In genomic region chr16:82311528-82311927, GRCh38 we compare ENCODE assay signal across 16 cellular contexts.
DNase-seq lines count a peak whose midpoint lies in the region; ATAC-seq, FAIRE-seq and TF ChIP-seq lines count a peak whose summit lies in the region.
"Had no signal": no experiment of that assay in that cellular context is flagged by ENCODE, and none has a peak within 500 bp of the region (broad histone marks: within the 10 kb centered on the region; RNA-seq: fewer than 3 reads in every experiment).

No MANE protein-coding gene starts in this region.

- peak overlapping the region in 1 of 2 donors; percentile 49 for H3K27ac Mint-ChIP-seq in effector memory CD8-positive, alpha-beta T cell
- H3K27ac Mint-ChIP-seq: CD4-positive, alpha-beta memory T cell had no signal

- H2AK5ac ChIP-seq in neuronal stem cell (ENCODE audit: low read depth, low read length): no peak overlapping the region

- no peak overlapping the region for H2BK5ac ChIP-seq in neuronal stem cell (ENCODE audit: low read length)

- H3K18ac ChIP-seq in neuronal stem cell (ENCODE audit: low read length): peak overlapping the region; percentile 4

- H3K4me1 ChIP-seq in neuronal stem cell (ENCODE audit: control insufficient read depth in 2 of 2, insufficient read depth in 1 of 2, low read depth in 1 of 2, low read length in 2 of 2): no peaks in the 10 kb centered on the region
- H3K4me1 ChIP-seq in foreskin keratinocyte: no peaks in the 10 kb centered on the region

- no peak overlapping the region for H3K4me3 Mint-ChIP-seq in effector memory CD8-positive, alpha-beta T cell
- H3K4me3 Mint-ChIP-seq: CD4-positive, alpha-beta memory T cell had no signal

- peaks cover 4% of the 10 kb centered on the region for H3K36me3 Mint-ChIP-seq in effector memory CD8-positive, alpha-beta T cell (ENCODE audit: insufficient read depth)
- H3K36me3 Mint-ChIP-seq: CD4-positive, alpha-beta memory T cell had no signal

- no peak overlapping the region for H3K4ac ChIP-seq in neuronal stem cell (ENCODE audit: low read length)

- H2BK120ac ChIP-seq in neuronal stem cell (ENCODE audit: low read depth, low read length): no peak overlapping the region

- no peaks in the 10 kb centered on the region for H3K36me3 ChIP-seq in neuronal stem cell (replicated peaks in 1 of 2; ENCODE audit: control insufficient read depth in 2 of 2, insufficient read depth in 2 of 2, low read length in 2 of 2)

- H3K27ac ChIP-seq in neuronal stem cell (replicated peaks; ENCODE audit: low read length): no peak overlapping the region
- no peak overlapping the region for H3K27ac ChIP-seq in foreskin keratinocyte

- peaks cover 7 to 8% of the 10 kb centered on the region in 2 donors for H3K27me3 Mint-ChIP-seq in effector memory CD8-positive, alpha-beta T cell

- H3K27me3 ChIP-seq in neuronal stem cell (ENCODE audit: control insufficient read depth in 3 of 3, insufficient read depth in 3 of 3, low read depth in 1 of 3, low read length in 3 of 3): no peaks in the 10 kb centered on the region
- peaks cover 34% of the 10 kb centered on the region for H3K27me3 ChIP-seq in foreskin keratinocyte

- peaks cover 0 to 2% of the 10 kb centered on the region in 2 donors for H3K9me3 ChIP-seq in neuronal stem cell (replicated peaks in 1 of 2; ENCODE audit: control insufficient read depth in 2 of 2, insufficient read depth in 1 of 2, low read depth in 1 of 2, low read length in 2 of 2)

- no peak for DNase-seq in HTR-8/SVneo (ENCODE audit: insufficient read length, low spot score)
- peak in 1 of 3 experiments; percentile 2 for DNase-seq in effector memory CD8-positive, alpha-beta T cell
- DNase-seq in neuronal stem cell (ENCODE audit: low spot score): no peak
- no peak for DNase-seq in foreskin keratinocyte
- DNase-seq in Right ventricle myocardium superior: no peak
- DNase-seq: C1 segment of cervical spinal cord; CD4-positive, alpha-beta memory T cell; COR-L47; DMS153; DND-41; GOT3; H7; HCEC 1CT had no signal

- 100% methylated on average over 2 of the region's 5 CpGs; no CpG with 5 or more reads in 1 of the 2 donors for WGBS in neuronal stem cell (ENCODE audit: extremely low coverage in 2 of 2, insufficient read length in 2 of 2, insufficient replicate concordance in 1 of 2), 2 donors

- peak overlapping the region; percentile 93 for H4K8ac ChIP-seq in neuronal stem cell (ENCODE audit: low read depth, low read length)

- peaks cover 3 to 11% of the 10 kb centered on the region in 2 donors for H3K4me1 Mint-ChIP-seq in effector memory CD8-positive, alpha-beta T cell (ENCODE audit: low read depth in 2 of 2)
- H3K4me1 Mint-ChIP-seq: CD4-positive, alpha-beta memory T cell had no signal

- H3K4me2 ChIP-seq in neuronal stem cell (ENCODE audit: insufficient read depth, low read length, poor library complexity, severe bottlenecking): no peak overlapping the region

- H3K9me3 Mint-ChIP-seq in effector memory CD8-positive, alpha-beta T cell: peaks cover 7 to 8% of the 10 kb centered on the region in 2 donors
- H3K9me3 Mint-ChIP-seq: CD4-positive, alpha-beta memory T cell had no signal

- intact Hi-C loops in Right ventricle myocardium superior (cut with DNase I): no loop called here

- H4K91ac ChIP-seq in neuronal stem cell (ENCODE audit: low read depth, low read length, poor library complexity): no peak overlapping the region

- H3K14ac ChIP-seq in neuronal stem cell (ENCODE audit: low read length): no peak overlapping the region

- TF ChIP-seq CTCF in foreskin keratinocyte (conservative IDR thresholded peaks at IDR 0.05): no peak

- ATAC-seq in effector memory CD8-positive, alpha-beta T cell (replicated peaks): peak; percentile 55
- ATAC-seq in foreskin keratinocyte (no peak), SK-N-SH treated with all-trans-retinoic acid at 6 μM for 48 hours (no peak), Right ventricle myocardium superior (ENCODE audit: poor library complexity) (no peak)

- H2BK15ac ChIP-seq in neuronal stem cell (ENCODE audit: low read length): no peak overlapping the region

- no peaks in the 10 kb centered on the region for H3K79me1 ChIP-seq in neuronal stem cell (ENCODE audit: low read depth, low read length)

- no peak overlapping the region for H2AFZ ChIP-seq in neuronal stem cell (ENCODE audit: low read length)

- H3K9ac ChIP-seq in neuronal stem cell (ENCODE audit: low read depth, low read length, poor library complexity): peak overlapping the region; percentile 33

- peak overlapping the region; percentile 83 for H3K23ac ChIP-seq in neuronal stem cell (ENCODE audit: low read depth, low read length, poor library complexity)

- H2BK12ac ChIP-seq in neuronal stem cell (ENCODE audit: low read length): no peak overlapping the region

- FAIRE-seq in HTR-8/SVneo (lab: Jason Lieb, UNC): peak; percentile 36
- FAIRE-seq: G401.6, GM12892 had no signal

- H3K4me3 ChIP-seq in neuronal stem cell (ENCODE audit: low read length in 2 of 2): peak overlapping the region in 1 of 2 donors; percentile 69

TF ChIP-seq in SK-N-SH treated with all-trans-retinoic acid at 6 μM for 48 hours, 23 proteins besides CTCF, POLR2A, EP300 and RAD21:
- TF ChIP-seq ZC3H10 (CRISPR knock-in tag; IDR thresholded peaks at IDR 0.05): no peak
- TF ChIP-seq ZNF565 (CRISPR knock-in tag; conservative IDR thresholded peaks at IDR 0.05; ENCODE audit: low read depth): no peak
- no peak for TF ChIP-seq CREB5 (CRISPR knock-in tag; IDR thresholded peaks at IDR 0.05; ENCODE audit: low read depth)
- no peak for TF ChIP-seq PPARA (CRISPR knock-in tag; IDR thresholded peaks at IDR 0.05; ENCODE audit: borderline replicate concordance)
- TF ChIP-seq ZFP30 (CRISPR knock-in tag; IDR thresholded peaks at IDR 0.05): no peak
- TF ChIP-seq ARNTL (CRISPR knock-in tag; IDR thresholded peaks at IDR 0.05; ENCODE audit: borderline replicate concordance, low read depth): no peak
- no peak for TF ChIP-seq RARB (CRISPR knock-in tag; IDR thresholded peaks at IDR 0.05)
- TF ChIP-seq ISL1 (CRISPR knock-in tag; IDR thresholded peaks at IDR 0.05): no peak
- no peak for TF ChIP-seq ESRRG (CRISPR knock-in tag; IDR thresholded peaks at IDR 0.05)
- no peak for TF ChIP-seq TOX (CRISPR knock-in tag; IDR thresholded peaks at IDR 0.05; ENCODE audit: borderline replicate concordance)
- TF ChIP-seq ZFP3 (CRISPR knock-in tag; IDR thresholded peaks at IDR 0.05): no peak
- TF ChIP-seq CSRNP3 (CRISPR knock-in tag; IDR thresholded peaks at IDR 0.05): no peak
- no peak for TF ChIP-seq ZNF8 (CRISPR knock-in tag; IDR thresholded peaks at IDR 0.05)
- no peak for TF ChIP-seq CSDC2 (CRISPR knock-in tag; IDR thresholded peaks at IDR 0.05)
- no peak for TF ChIP-seq TCF4 (CRISPR knock-in tag; IDR thresholded peaks at IDR 0.05; ENCODE audit: borderline replicate concordance)
